In genomic region chr7:67302113-67303039, GRCh38 we compare ENCODE assay signal across 8 cellular contexts.
DNase-seq lines count a peak whose midpoint lies in the region; ATAC-seq, FAIRE-seq and TF ChIP-seq lines count a peak whose summit lies in the region.

No MANE protein-coding gene starts in this region.

- intact Hi-C loops in mammary epithelial cell (cut with micrococcal nuclease), result loop anchor here (10.0 kb wide), 2 partner anchors 128 to 258 kb away; no protein-coding TSS in a partner anchor

- dilution Hi-C loops in mammary epithelial cell (cut with HindIII; ENCODE audit: low sequenced_read_pairs), result no loop called here

- WGBS in mammary epithelial cell (ENCODE audit: low coverage, missing lambda C conversion rate), result under 1% methylated on average over 22 of the region's 83 CpGs
- WGBS in small intestine, 3 donors, result 0 to 1% (median 0%) methylated on average over 67 to 83 of the region's 83 CpGs

- in situ Hi-C loops in mammary epithelial cell (cut with MboI; ENCODE audit: low sequenced_read_pairs in 2 of 2), result no loop called here

- H3K27me3 ChIP-seq in ACC112 (ENCODE audit: insufficient read depth, low read length) (no peaks in the 10 kb centered on the region), mammary epithelial cell (ENCODE audit: insufficient read depth, low read length) (no peaks in the 10 kb centered on the region), small intestine (ENCODE audit: control insufficient read depth in 2 of 2, insufficient read depth in 2 of 2, low read length in 2 of 2) (no peaks in the 10 kb centered on the region)

- H3K4me1 ChIP-seq in ACC112 (ENCODE audit: control insufficient read depth, insufficient read depth, low read length, unreplicated experiment) (peaks cover 8% of the 10 kb centered on the region), mammary epithelial cell (ENCODE audit: insufficient read depth, low read length) (peaks cover 4% of the 10 kb centered on the region), small intestine (ENCODE audit: control insufficient read depth in 2 of 2, insufficient read depth in 1 of 2, low read depth in 1 of 2, low read length in 1 of 2) (peaks cover 2 to 6% of the 10 kb centered on the region in 2 donors)

- H3K9ac ChIP-seq in mammary epithelial cell (ENCODE audit: insufficient read depth, low read length), result peak overlapping the region; percentile 94

- CTCF ChIA-PET in mammary epithelial cell (lab: Charles Lee; ENCODE audit: low non-redundant PET), result interaction anchor here (0.6 kb wide), 1 partner anchor 283 kb away, joined by 7 read pairs; no protein-coding TSS in a partner anchor

- peak; percentile 90 for ATAC-seq in GM18867 (IDR thresholded peaks at IDR 0.05; ENCODE audit: unreplicated experiment)
- peak; percentile 73 for ATAC-seq in HG03103 (IDR thresholded peaks at IDR 0.05; ENCODE audit: low read depth, unreplicated experiment)

- H4K20me1 ChIP-seq in mammary epithelial cell (ENCODE audit: insufficient read depth, low read length), result no peaks in the 10 kb centered on the region

- peak overlapping the region; percentile 89 for H3K4me3 ChIP-seq in ACC112 (ENCODE audit: low read depth, low read length)
- peak overlapping the region; percentile 80 to 84 (median 80) for H3K4me3 ChIP-seq in mammary epithelial cell (replicated peaks in 1 of 3; ENCODE audit: insufficient read depth in 1 of 3, low read depth in 2 of 3, low read length in 3 of 3)
- H3K4me3 ChIP-seq in small intestine (ENCODE audit: low read depth in 1 of 2, low read length in 2 of 2), result peak overlapping the region; percentile 51 to 84

- H3K79me2 ChIP-seq in ACC112 (ENCODE audit: control insufficient read depth, insufficient read depth, low read length, unreplicated experiment) (peaks cover 18% of the 10 kb centered on the region), mammary epithelial cell (ENCODE audit: insufficient read depth, low read length) (peaks cover 44% of the 10 kb centered on the region)

- BruUV-seq in mammary epithelial cell (replicated peaks; lab: Mats Ljungman, UMichigan), result no TSS peak

- H3K36me3 ChIP-seq in ACC112 (ENCODE audit: insufficient read depth, low read length) (no peaks in the 10 kb centered on the region), mammary epithelial cell (ENCODE audit: insufficient read depth, low read length) (peaks cover 2% of the 10 kb centered on the region), small intestine (ENCODE audit: control insufficient read depth in 2 of 2, insufficient read depth in 2 of 2, low read length in 2 of 2) (no peaks in the 10 kb centered on the region)

- peak overlapping the region; percentile 86 for H3K4me2 ChIP-seq in mammary epithelial cell (ENCODE audit: insufficient read depth, low read depth, low read length)

- DNase-seq in NCI-H2171 treated with DMSO at 0.1 percent for 48 hours (lab: John Stamatoyannopoulos, UW) (peak; percentile 99), mammary epithelial cell (peak; percentile 99), iPS-NIHi11 (ENCODE audit: low spot score) (peak; percentile 99), small intestine (peak; percentile 100)

- TF ChIP-seq CTCF in VCaP (conservative IDR thresholded peaks at IDR 0.05), result peak; percentile 41
- peak in 1 of 2 donors; percentile 53 for TF ChIP-seq CTCF in mammary epithelial cell (conservative IDR thresholded peaks at IDR 0.05 in 1 of 2, IDR thresholded peaks at IDR 0.05 in 1 of 2; ENCODE audit: extremely low read depth in 1 of 2, insufficient read depth in 1 of 2, low read depth in 1 of 2, low read length in 2 of 2)

- H3K27ac ChIP-seq in ACC112 (ENCODE audit: low read depth, low read length) (peak overlapping the region; percentile 87), VCaP (peak overlapping the region; percentile 86), mammary epithelial cell (ENCODE audit: insufficient read depth, low read depth, low read length) (peak overlapping the region; percentile 85), small intestine (ENCODE audit: low read depth in 1 of 2, low read length in 1 of 2) (peak overlapping the region; percentile 92 to 95)

- H2AFZ ChIP-seq in ACC112 (ENCODE audit: low read length, unreplicated experiment) (peak overlapping the region; percentile 94), mammary epithelial cell (ENCODE audit: low read depth, low read length) (peak overlapping the region; percentile 97)

- H3K9me3 ChIP-seq in mammary epithelial cell (replicated peaks; ENCODE audit: insufficient read depth, low read length) (no peaks in the 10 kb centered on the region), small intestine (ENCODE audit: control insufficient read depth, low read depth) (no peaks in the 10 kb centered on the region)

- FAIRE-seq in small intestine (lab: Jason Lieb, UNC), result no peak

Comparison
In these comparisons a context has a peak if more than half of its experiments do, and no peak if none do; other contexts are left out.
1. Peak in every context shown above with its lines: DNase-seq, ATAC-seq, H3K4me3 ChIP-seq and H3K27ac ChIP-seq.